In genomic region chrX:20347486-20347885, GRCh38 we compare ENCODE assay signal across 17 cellular contexts.
DNase-seq lines count a peak whose midpoint lies in the region; ATAC-seq, FAIRE-seq and TF ChIP-seq lines count a peak whose summit lies in the region.
"Had no signal": no experiment of that assay in that cellular context is flagged by ENCODE, and none has a peak within 500 bp of the region (broad histone marks: within the 10 kb centered on the region; RNA-seq: fewer than 3 reads in every experiment).

No MANE protein-coding gene starts in this region.

- H3K4me3 Mint-ChIP-seq in astrocyte (ENCODE audit: unreplicated experiment) (no peak overlapping the region), nephron progenitor cell (no peak overlapping the region)

- H3K9me3 ChIP-seq in A549: no peaks in the 10 kb centered on the region
- H3K9me3 ChIP-seq in astrocyte (ENCODE audit: insufficient read depth, low read depth, low read length): no peaks in the 10 kb centered on the region
- H3K9me3 ChIP-seq: Caco-2, SJSA1 had no signal

- no peak for TF ChIP-seq POLR2A in A549 (IDR thresholded peaks at IDR 0.05; ENCODE audit: low read length)

- TF ChIP-seq CTCF in A549 (IDR thresholded peaks at IDR 0.05): no peak
- TF ChIP-seq CTCF in astrocyte (IDR thresholded peaks at IDR 0.05; ENCODE audit: insufficient read depth, low read depth, low read length): no peak
- TF ChIP-seq CTCF in fibroblast of pulmonary artery (IDR thresholded peaks at IDR 0.05; ENCODE audit: low read length, missing control alignments): no peak
- TF ChIP-seq CTCF in foreskin keratinocyte (conservative IDR thresholded peaks at IDR 0.05): no peak
- no peak for TF ChIP-seq CTCF in nephron progenitor cell (IDR thresholded peaks at IDR 0.05)

- TF ChIP-seq RAD21 in A549 (conservative IDR thresholded peaks at IDR 0.05 in 1 of 2, IDR thresholded peaks at IDR 0.05 in 1 of 2): no peak

- H3K4me1 Mint-ChIP-seq in astrocyte (ENCODE audit: low read depth, unreplicated experiment) (no peaks in the 10 kb centered on the region), nephron progenitor cell (peaks cover 7% of the 10 kb centered on the region)

- H3K36me3 Mint-ChIP-seq in astrocyte (ENCODE audit: low read depth, unreplicated experiment): no peaks in the 10 kb centered on the region
- H3K36me3 Mint-ChIP-seq in nephron progenitor cell (ENCODE audit: low read depth): no peaks in the 10 kb centered on the region

- peaks cover 3% of the 10 kb centered on the region for H3K9me3 Mint-ChIP-seq in astrocyte (ENCODE audit: unreplicated experiment)
- peaks cover 73% of the 10 kb centered on the region for H3K9me3 Mint-ChIP-seq in nephron progenitor cell

- H3K79me2 ChIP-seq in astrocyte (ENCODE audit: insufficient read depth, low read length): no peaks in the 10 kb centered on the region

- ATAC-seq in A549 (no peak), foreskin keratinocyte (no peak)
- ATAC-seq: PC-3 had no signal

- H3K27ac ChIP-seq in A549 (no peak overlapping the region), astrocyte (ENCODE audit: low read depth, low read length) (no peak overlapping the region), foreskin keratinocyte (no peak overlapping the region)
- H3K27ac ChIP-seq: SJSA1 had no signal

- POLR2A ChIA-PET in A549 (lab: Yijun Ruan, JAX): no interaction called here

- WGBS in A549 (ENCODE audit: missing lambda C conversion rate): 82% methylated on average over 5 of the region's 5 CpGs

- H3K27me3 Mint-ChIP-seq in astrocyte (ENCODE audit: low read depth, unreplicated experiment): no peaks in the 10 kb centered on the region
- H3K27me3 Mint-ChIP-seq in nephron progenitor cell (ENCODE audit: low read depth, poor library complexity): peaks cover 5% of the 10 kb centered on the region

- no peak for FAIRE-seq in A549 (lab: Jason Lieb, UNC)
- FAIRE-seq in astrocyte (lab: Jason Lieb, UNC): peak; percentile 54
- FAIRE-seq: A204.1 had no signal

- H3K27ac Mint-ChIP-seq in astrocyte (ENCODE audit: unreplicated experiment) (no peak overlapping the region), nephron progenitor cell (no peak overlapping the region)

- H3K27me3 ChIP-seq in astrocyte (ENCODE audit: insufficient read depth, low read length) (no peaks in the 10 kb centered on the region), foreskin keratinocyte (no peaks in the 10 kb centered on the region)
- H3K27me3 ChIP-seq: SJSA1 had no signal

- H3K4me1 ChIP-seq in A549 (no peaks in the 10 kb centered on the region), astrocyte (ENCODE audit: insufficient read depth, low read length) (no peaks in the 10 kb centered on the region), foreskin keratinocyte (no peaks in the 10 kb centered on the region)
- H3K4me1 ChIP-seq: Caco-2, SJSA1 had no signal

- H3K36me3 ChIP-seq in astrocyte (ENCODE audit: insufficient read depth, low read length): no peaks in the 10 kb centered on the region
- H3K36me3 ChIP-seq: SJSA1 had no signal

- H3K4me3 ChIP-seq in A549 (no peak overlapping the region), astrocyte (ENCODE audit: insufficient read depth, low read depth, low read length) (no peak overlapping the region), fibroblast of pulmonary artery (replicated peaks; ENCODE audit: low read depth, low read length) (no peak overlapping the region)
- H3K4me3 ChIP-seq: SJSA1 had no signal

- TF ChIP-seq EP300 in A549 (IDR thresholded peaks at IDR 0.05): no peak

- DNase-seq in A549 (ENCODE audit: low read depth in 1 of 2, low spot score in 1 of 2) (no peak), GM03348 (ENCODE audit: low spot score) (peak; percentile 13), astrocyte (ENCODE audit: low read depth) (peak; percentile 36), fibroblast of pulmonary artery (ENCODE audit: low read depth) (peak; percentile 52), foreskin keratinocyte (no peak), SKM-1 treated with dmso at 0.1 percent for 144 hours (lab: John Stamatoyannopoulos, UW; ENCODE audit: unreplicated experiment) (no peak), nephron progenitor cell (no peak), activated gamma-delta T cell (lab: John Stamatoyannopoulos, UW) (no peak)
- DNase-seq: AML-193, Caco-2, HCEC 1CT, NCI-H1105, NCI-H1694 treated with DMSO at 0.1 percent for 48 hours, NCI-H446 treated with DMSO at 0.1 percent for 48 hours, PC-3 had no signal

- H3K4me2 ChIP-seq in A549 (no peak overlapping the region), astrocyte (ENCODE audit: low read length) (no peak overlapping the region)

- CTCF ChIA-PET in A549 (lab: Yijun Ruan, JAX): interaction anchor here (0.9 kb wide), 1 partner anchor 92 kb away, joined by 3 read pairs; no protein-coding TSS in a partner anchor

- H3K9ac ChIP-seq in astrocyte (ENCODE audit: low read length): no peak overlapping the region

- no peaks in the 10 kb centered on the region for H4K20me1 ChIP-seq in astrocyte (ENCODE audit: insufficient read depth, low read length)

- H2AFZ ChIP-seq in astrocyte (ENCODE audit: low read depth, low read length): no peak overlapping the region

TF ChIP-seq in A549, 52 proteins besides CTCF, POLR2A, EP300 and RAD21:
- TF ChIP-seq MAFK (IDR thresholded peaks at IDR 0.05; ENCODE audit: partially characterized antibody): peak; percentile 4
- no peak for TF ChIP-seq KDM1A (IDR thresholded peaks at IDR 0.05; ENCODE audit: low read depth)

Comparison
In these comparisons a context has a peak if more than half of its experiments do, and no peak if none do; other contexts are left out.
1. DNase-seq: peak in GM03348 (single experiment), astrocyte (single experiment) and fibroblast of pulmonary artery (single experiment); none in A549 (0 of 2), foreskin keratinocyte (0 of 2), SKM-1 treated with dmso at 0.1 percent for 144 hours (single experiment), nephron progenitor cell (single experiment) and activated gamma-delta T cell (single experiment).